In genomic region chr12:2339022-2339431, GRCh38 we compare ENCODE assay signal across 15 cellular contexts.
DNase-seq lines count a peak whose midpoint lies in the region; ATAC-seq, FAIRE-seq and TF ChIP-seq lines count a peak whose summit lies in the region.
"Had no signal": no experiment of that assay in that cellular context is flagged by ENCODE, and none has a peak within 500 bp of the region (broad histone marks: within the 10 kb centered on the region; RNA-seq: fewer than 3 reads in every experiment).

No MANE protein-coding gene starts in this region.

- H3K27ac Mint-ChIP-seq in nephron progenitor cell, result no peak overlapping the region
- H3K27ac Mint-ChIP-seq: activated naive CD4-positive, alpha-beta T cell treated with anti-CD3 and anti-CD28 coated beads, Interleukin-2, amount 50 U/mL, for 72 hours; CD4-positive, CD25-positive, alpha-beta regulatory T cell; endodermal cell had no signal

- no peak overlapping the region for H3K4me3 ChIP-seq in bronchial epithelial cell (ENCODE audit: low read depth, low read length)
- H3K4me3 ChIP-seq: suprapubic skin had no signal

- H3K9me3 Mint-ChIP-seq in nephron progenitor cell, result peaks cover 6% of the 10 kb centered on the region
- H3K9me3 Mint-ChIP-seq: activated naive CD4-positive, alpha-beta T cell treated with anti-CD3 and anti-CD28 coated beads, Interleukin-2, amount 50 U/mL, for 72 hours; CD4-positive, CD25-positive, alpha-beta regulatory T cell; endodermal cell had no signal

- no peak for TF ChIP-seq CTCF in bronchial epithelial cell (IDR thresholded peaks at IDR 0.05; ENCODE audit: insufficient read depth, low read length, severe bottlenecking)
- no peak for TF ChIP-seq CTCF in nephron progenitor cell (IDR thresholded peaks at IDR 0.05)

- no peaks in the 10 kb centered on the region for H3K36me3 Mint-ChIP-seq in nephron progenitor cell (ENCODE audit: low read depth)
- H3K36me3 Mint-ChIP-seq: activated naive CD4-positive, alpha-beta T cell treated with anti-CD3 and anti-CD28 coated beads, Interleukin-2, amount 50 U/mL, for 72 hours; CD4-positive, CD25-positive, alpha-beta regulatory T cell had no signal

- H3K27me3 Mint-ChIP-seq in nephron progenitor cell (ENCODE audit: low read depth, poor library complexity), result no peaks in the 10 kb centered on the region

- H3K4me3 Mint-ChIP-seq in nephron progenitor cell, result no peak overlapping the region
- H3K4me3 Mint-ChIP-seq: CD4-positive, CD25-positive, alpha-beta regulatory T cell; endodermal cell had no signal

- ATAC-seq in HG03342 (IDR thresholded peaks at IDR 0.05; ENCODE audit: unreplicated experiment) (no peak), GM18870 (IDR thresholded peaks at IDR 0.05; ENCODE audit: unreplicated experiment) (no peak)
- ATAC-seq: activated naive CD4-positive, alpha-beta T cell treated with anti-CD3 and anti-CD28 coated beads, Interleukin-2, amount 50 U/mL, for 72 hours had no signal

- DNase-seq in AML-193 (lab: John Stamatoyannopoulos, UW) (peak; percentile 62 to 70), M059J (ENCODE audit: low read depth) (peak; percentile 79), bronchial epithelial cell (ENCODE audit: low read depth) (peak; percentile 43), mesenteric fat pad (ENCODE audit: low spot score) (peak; percentile 5), nephron progenitor cell (no peak)
- no peak for DNase-seq in stimulated activated CD4-positive, alpha-beta T cell treated with anti-CD3 and anti-CD28 coated beads, Interleukin-2, amount 100 ng/mL, for 48 hours
- DNase-seq: CD4-positive, CD25-positive, alpha-beta regulatory T cell; endodermal cell; MM.1S; NCI-H446 treated with DMSO at 0.1 percent for 48 hours had no signal

- no peaks in the 10 kb centered on the region for H3K36me3 ChIP-seq in bronchial epithelial cell (ENCODE audit: control insufficient read depth, insufficient read depth, low read length)
- H3K36me3 ChIP-seq: suprapubic skin had no signal

- no peak for FAIRE-seq in bronchial epithelial cell (lab: Jason Lieb, UNC)
- FAIRE-seq: keratinocyte had no signal

- no peaks in the 10 kb centered on the region for H3K27me3 ChIP-seq in bronchial epithelial cell (ENCODE audit: control insufficient read depth, insufficient read depth, low read length)
- H3K27me3 ChIP-seq: suprapubic skin had no signal

- peaks cover 72% of the 10 kb centered on the region for H3K4me1 Mint-ChIP-seq in nephron progenitor cell
- H3K4me1 Mint-ChIP-seq: CD4-positive, CD25-positive, alpha-beta regulatory T cell had no signal

Comparison
In these comparisons a context has a peak if more than half of its experiments do, and no peak if none do; other contexts are left out.
1. DNase-seq: peak in AML-193 (2 of 2), M059J (single experiment), bronchial epithelial cell (single experiment) and mesenteric fat pad (single experiment); none in stimulated activated CD4-positive, alpha-beta T cell treated with anti-CD3 and anti-CD28 coated beads, Interleukin-2, amount 100 ng/mL, for 48 hours (0 of 2) and nephron progenitor cell (single experiment).